In genomic region chr2:10303174-10303633, GRCh38 we compare ENCODE assay signal across 1 cellular context.
A peak's percentile ranks its signal among the peaks of the same experiment; 100 is the strongest.
TF ChIP-seq lines count a peak whose summit lies in the region.

No MANE protein-coding gene starts in this region.

TF ChIP-seq in HepG2, 621 proteins besides CTCF, POLR2A, EP300 and RAD21 (continued from another document):
- TF ChIP-seq ZNF564 (CRISPR knock-in tag; IDR thresholded peaks at IDR 0.05): 0 out of 2 replicates have a peak, but pooled peaks have one; percentile 2
- no peak for TF ChIP-seq PCBP1 (IDR thresholded peaks at IDR 0.05; ENCODE audit: borderline replicate concordance, low read depth, low read length)
- TF ChIP-seq ZNF513 (CRISPR knock-in tag; conservative IDR thresholded peaks at IDR 0.05): no peak
- TF ChIP-seq ZBTB21 (CRISPR knock-in tag; IDR thresholded peaks at IDR 0.05): no peak
- TF ChIP-seq USF2 (IDR thresholded peaks at IDR 0.05; ENCODE audit: low read depth, low read length): no peak
- no peak for TF ChIP-seq USF2 (CRISPR knock-in tag; IDR thresholded peaks at IDR 0.05; ENCODE audit: borderline replicate concordance)
- no peak for TF ChIP-seq ZNF703 (CRISPR knock-in tag; IDR thresholded peaks at IDR 0.05; ENCODE audit: borderline replicate concordance)
- TF ChIP-seq ZNF773 (CRISPR knock-in tag; IDR thresholded peaks at IDR 0.05; ENCODE audit: borderline replicate concordance): no peak
- peak; percentile 47; the same call in 1 of the 2 replicates for TF ChIP-seq RXRA (CRISPR knock-in tag; IDR thresholded peaks at IDR 0.05)
- peak; percentile 53 for TF ChIP-seq AGO2 (optimal IDR thresholded peaks at IDR 0.05; ENCODE audit: low read depth, low read length)
- no peak for TF ChIP-seq SMC3 (IDR thresholded peaks at IDR 0.05; ENCODE audit: low read length)
- peak; percentile 51; the same call in 1 of the 2 replicates for TF ChIP-seq CBFB (CRISPR knock-in tag; IDR thresholded peaks at IDR 0.05)
- TF ChIP-seq ZSCAN29 (CRISPR knock-in tag; conservative IDR thresholded peaks at IDR 0.05): no peak
- TF ChIP-seq HNF1B (CRISPR knock-in tag; IDR thresholded peaks at IDR 0.05): no peak
- TF ChIP-seq RARA (CRISPR knock-in tag; IDR thresholded peaks at IDR 0.05): no peak
- TF ChIP-seq TIGD3 (CRISPR knock-in tag; IDR thresholded peaks at IDR 0.05; ENCODE audit: borderline replicate concordance): 0 out of 2 replicates have a peak, but pooled peaks have one; percentile 32
- peak; percentile 72; the same call in 1 of the 2 replicates for TF ChIP-seq ZNF772 (CRISPR knock-in tag; IDR thresholded peaks at IDR 0.05)
- peak; percentile 67; the same call in 1 of the 2 replicates for TF ChIP-seq ZNF274 (CRISPR knock-in tag; IDR thresholded peaks at IDR 0.05)
- TF ChIP-seq TBX2 (CRISPR knock-in tag; IDR thresholded peaks at IDR 0.05; ENCODE audit: borderline replicate concordance): peak; percentile 7; the same call in 1 of the 2 replicates
- TF ChIP-seq MXD1 (CRISPR knock-in tag; IDR thresholded peaks at IDR 0.05): peak; percentile 50; the same call in 1 of the 2 replicates
- no peak for TF ChIP-seq HNF1A (IDR thresholded peaks at IDR 0.05; ENCODE audit: low read depth)
- no peak for TF ChIP-seq HNF1A (CRISPR knock-in tag; IDR thresholded peaks at IDR 0.05; ENCODE audit: borderline replicate concordance)
- TF ChIP-seq CEBPZ (IDR thresholded peaks at IDR 0.05; ENCODE audit: low read length): no peak
- 0 out of 2 replicates have a peak, but pooled peaks have one; percentile 9 for TF ChIP-seq HMGXB3 (CRISPR knock-in tag; IDR thresholded peaks at IDR 0.05; ENCODE audit: borderline replicate concordance)
- TF ChIP-seq DNMT3B (CRISPR knock-in tag; conservative IDR thresholded peaks at IDR 0.05): no peak
- 0 out of 2 replicates have a peak, but pooled peaks have one; percentile 39 for TF ChIP-seq ZNF512 (CRISPR knock-in tag; IDR thresholded peaks at IDR 0.05)
- no peak for TF ChIP-seq EHMT2 (IDR thresholded peaks at IDR 0.05; ENCODE audit: borderline replicate concordance, low read depth, low read length)
- no peak for TF ChIP-seq TOE1 (CRISPR knock-in tag; IDR thresholded peaks at IDR 0.05)
- 0 out of 2 replicates have a peak, but pooled peaks have one; percentile 13 for TF ChIP-seq ZBTB38 (CRISPR knock-in tag; IDR thresholded peaks at IDR 0.05)
- TF ChIP-seq BCL3 (CRISPR knock-in tag; IDR thresholded peaks at IDR 0.05): no peak
- no peak for TF ChIP-seq CBX2 (IDR thresholded peaks at IDR 0.05; ENCODE audit: low read depth, low read length)
- no peak for TF ChIP-seq CBX2 (CRISPR knock-in tag; IDR thresholded peaks at IDR 0.05; ENCODE audit: low read depth)
